1 cellular context compared by ENCODE assay signal in the genomic region with DNA sequence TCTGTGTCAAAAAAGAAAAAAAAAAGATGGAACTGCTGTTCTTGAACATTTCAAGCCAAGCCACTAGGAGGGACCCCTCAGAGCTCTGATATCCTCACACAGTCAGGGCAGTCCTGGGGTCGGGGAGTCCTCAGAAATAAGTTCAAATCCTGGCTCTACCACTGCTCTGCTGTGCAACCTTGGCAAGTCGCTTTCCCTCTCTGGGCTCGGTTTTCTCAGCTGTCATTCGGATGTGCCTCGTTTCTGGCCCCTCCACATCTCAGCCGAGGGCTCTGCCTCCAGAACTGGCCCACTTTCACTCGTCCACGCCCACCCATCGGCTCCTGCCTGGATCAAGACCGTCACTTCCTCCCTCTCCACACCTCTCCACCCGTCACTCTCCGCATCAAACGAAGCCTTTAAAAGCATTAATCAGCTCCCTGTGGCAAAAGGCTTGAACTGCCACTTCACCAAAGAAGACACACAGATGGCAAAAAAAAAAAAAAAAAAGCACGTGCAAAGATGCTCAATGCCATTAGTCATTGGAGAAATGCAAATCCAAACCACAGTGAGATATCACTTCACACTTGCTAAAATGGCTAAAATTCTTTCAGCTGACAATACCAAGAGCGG.
TF ChIP-seq lines count a peak whose summit lies in the region.

No MANE protein-coding gene starts in this region.

TF ChIP-seq in IMR-90, 13 proteins besides CTCF, POLR2A, EP300 and RAD21:
- TF ChIP-seq BHLHE40 (IDR thresholded peaks at IDR 0.05; ENCODE audit: low read depth, low read length), result peak; percentile 84
- TF ChIP-seq, protein P1, sequence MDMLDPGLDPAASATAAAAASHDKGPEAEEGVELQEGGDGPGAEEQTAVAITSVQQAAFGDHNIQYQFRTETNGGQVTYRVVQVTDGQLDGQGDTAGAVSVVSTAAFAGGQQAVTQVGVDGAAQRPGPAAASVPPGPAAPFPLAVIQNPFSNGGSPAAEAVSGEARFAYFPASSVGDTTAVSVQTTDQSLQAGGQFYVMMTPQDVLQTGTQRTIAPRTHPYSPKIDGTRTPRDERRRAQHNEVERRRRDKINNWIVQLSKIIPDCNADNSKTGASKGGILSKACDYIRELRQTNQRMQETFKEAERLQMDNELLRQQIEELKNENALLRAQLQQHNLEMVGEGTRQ (IDR thresholded peaks at IDR 0.05; ENCODE audit: low read depth, low read length), result no peak
TF ChIP-seq in IMR-90: peak in this region for 1.
